In genomic region chr3:8345396-8345795, GRCh38 we compare ENCODE assay signal across 19 cellular contexts.
"Had no signal": no experiment of that assay in that cellular context is flagged by ENCODE, and none has a peak within 500 bp of the region (broad histone marks: within the 10 kb centered on the region; RNA-seq: fewer than 3 reads in every experiment).

No MANE protein-coding gene starts in this region.

- H3K36me3 Mint-ChIP-seq: brain; stimulated activated memory B cell treated with anti-CD40 and anti-IgM and Interleukin-4, amounts not matched to agents 10 μg/mL and 1 μg/mL and 100 μg/mL, for 72 hours; type B pancreatic cell had no signal

- H3K36me3 ChIP-seq: lower lobe of right lung, sigmoid colon, spleen had no signal

- H3K27ac Mint-ChIP-seq: activated CD4-positive, alpha-beta T cell treated with anti-CD3 and anti-CD28 coated beads, Interleukin-2, amount 10 ng/mL, durations not matched to agents 24 days and 14 days; activated CD8-positive, alpha-beta T cell treated with anti-CD3 and anti-CD28 coated beads for 36 hours; activated T-helper 17 cell treated with anti-CD3 and anti-CD28 coated beads, Interleukin-2, amount 50 U/mL, for 72 hours; brain; natural killer cell; stimulated activated memory B cell treated with anti-CD40 and anti-IgM and Interleukin-4, amounts not matched to agents 10 μg/mL and 1 μg/mL and 100 μg/mL, for 72 hours; type B pancreatic cell had no signal

- H3K4me3 Mint-ChIP-seq: activated CD4-positive, alpha-beta T cell treated with anti-CD3 and anti-CD28 coated beads, Interleukin-2, amount 10 ng/mL, durations not matched to agents 24 days and 14 days; activated CD8-positive, alpha-beta T cell treated with anti-CD3 and anti-CD28 coated beads for 36 hours; activated T-helper 17 cell treated with anti-CD3 and anti-CD28 coated beads, Interleukin-2, amount 50 U/mL, for 72 hours; brain; natural killer cell; stimulated activated memory B cell treated with anti-CD40 and anti-IgM and Interleukin-4, amounts not matched to agents 10 μg/mL and 1 μg/mL and 100 μg/mL, for 72 hours; type B pancreatic cell had no signal

- H3K4me3 ChIP-seq: dorsolateral prefrontal cortex, hepatocyte, lower lobe of right lung, sigmoid colon, spleen, testis had no signal

- H3K4me1 Mint-ChIP-seq: activated CD4-positive, alpha-beta T cell treated with anti-CD3 and anti-CD28 coated beads, Interleukin-2, amount 10 ng/mL, durations not matched to agents 24 days and 14 days; activated T-helper 17 cell treated with anti-CD3 and anti-CD28 coated beads, Interleukin-2, amount 50 U/mL, for 72 hours; brain; stimulated activated memory B cell treated with anti-CD40 and anti-IgM and Interleukin-4, amounts not matched to agents 10 μg/mL and 1 μg/mL and 100 μg/mL, for 72 hours had no signal

- H3K4me1 ChIP-seq: lower lobe of right lung, parathyroid adenoma, sigmoid colon, spleen, testis had no signal

- H3K27me3 ChIP-seq: dorsolateral prefrontal cortex, hepatocyte, sigmoid colon, testis had no signal

- DNase-seq: activated CD4-positive, alpha-beta T cell treated with anti-CD3 and anti-CD28 coated beads, Interleukin-2, amount 10 ng/mL, durations not matched to agents 24 days and 14 days; activated CD8-positive, alpha-beta T cell treated with anti-CD3 and anti-CD28 coated beads for 36 hours; activated naive CD4-positive, alpha-beta T cell; activated T-cell treated with anti-CD3 and anti-CD28 coated beads, Interleukin-2, amount 50 U/mL, for 1 hour; caudate nucleus; dorsolateral prefrontal cortex; islet precursor cell; lower lobe of right lung; natural killer cell; sigmoid colon; spleen; stimulated activated CD4-positive, alpha-beta T cell treated with anti-CD3 and anti-CD28 coated beads, Interleukin-4, amount 100 ng/mL, for 4 hours; testis had no signal

- H3K9me3 ChIP-seq: testis had no signal

- ATAC-seq: activated CD8-positive, alpha-beta T cell treated with anti-CD3 and anti-CD28 coated beads for 36 hours; activated T-helper 17 cell treated with anti-CD3 and anti-CD28 coated beads, Interleukin-2, amount 50 U/mL, for 72 hours; lower lobe of right lung; stimulated activated memory B cell treated with anti-CD40 and anti-IgM and Interleukin-4, amounts not matched to agents 10 μg/mL and 1 μg/mL and 100 μg/mL, for 72 hours had no signal

- H3K27me3 Mint-ChIP-seq: activated CD8-positive, alpha-beta T cell treated with anti-CD3 and anti-CD28 coated beads for 36 hours; activated T-helper 17 cell treated with anti-CD3 and anti-CD28 coated beads, Interleukin-2, amount 50 U/mL, for 72 hours; type B pancreatic cell had no signal

- H3K9me3 Mint-ChIP-seq: activated T-helper 17 cell treated with anti-CD3 and anti-CD28 coated beads, Interleukin-2, amount 50 U/mL, for 72 hours had no signal
